1 cellular context compared by ENCODE assay signal in the genomic region with DNA sequence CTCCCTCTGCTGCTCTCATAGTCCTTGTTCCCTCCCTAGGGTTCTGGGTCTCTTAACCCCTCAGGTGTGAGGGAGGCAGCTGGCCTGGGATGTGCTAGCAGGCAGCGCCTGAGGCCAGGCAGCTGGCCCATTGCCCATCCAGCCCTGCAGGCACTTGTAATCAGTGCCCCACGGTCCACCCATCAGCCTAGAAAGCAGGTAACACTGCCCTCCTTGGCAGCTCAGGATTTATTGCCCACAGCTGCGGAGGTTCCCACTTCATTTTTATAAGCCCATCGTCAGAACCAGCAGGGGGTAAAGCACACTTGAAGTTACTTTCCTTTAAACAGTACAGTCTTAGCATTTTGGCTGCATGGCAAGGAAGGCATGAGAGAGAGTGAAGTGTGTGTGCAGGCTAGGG.
TF ChIP-seq lines count a peak whose summit lies in the region.

No MANE protein-coding gene starts in this region.

TF ChIP-seq in HEK293, 187 proteins besides CTCF, POLR2A, EP300 and RAD21 (continued from another document and continues in another):
- TF ChIP-seq TSHZ1 (tag by site-specific recombination; IDR thresholded peaks at IDR 0.05; ENCODE audit: borderline replicate concordance) (peak; percentile 51; the same call in 1 of the 2 replicates), ZNF24 (tag by site-specific recombination; IDR thresholded peaks at IDR 0.05) (0 out of 2 replicates have a peak, but pooled peaks have one; percentile 64), PRDM1 (tag by site-specific recombination; IDR thresholded peaks at IDR 0.05) (0 out of 2 replicates have a peak, but pooled peaks have one; percentile 15), KLF16 (tag by site-specific recombination; IDR thresholded peaks at IDR 0.05) (peak; percentile 49; the same call in 1 of the 2 replicates), BCL6B (tag by site-specific recombination; IDR thresholded peaks at IDR 0.05) (peak; percentile 93), ZIC2 (tag by site-specific recombination; IDR thresholded peaks at IDR 0.05) (peak; percentile 91), ZNF335 (tag by site-specific recombination; conservative IDR thresholded peaks at IDR 0.05) (peak; percentile 63), ZXDB (tag by site-specific recombination; IDR thresholded peaks at IDR 0.05) (peak; percentile 84), ZNF175 (tag by site-specific recombination; IDR thresholded peaks at IDR 0.05) (no peak), ZEB2 (tag by site-specific recombination; IDR thresholded peaks at IDR 0.05) (peak; percentile 56; the same call in 1 of the 2 replicates), ZNF843 (tag by site-specific recombination; IDR thresholded peaks at IDR 0.05) (peak; percentile 82), ZNF423 (tag by site-specific recombination; IDR thresholded peaks at IDR 0.05) (0 out of 2 replicates have a peak, but pooled peaks have one; percentile 48), ZBTB8A (tag by site-specific recombination; IDR thresholded peaks at IDR 0.05) (peak; percentile 98), GLIS1 (tag by site-specific recombination; IDR thresholded peaks at IDR 0.05) (peak; percentile 98), ZBTB48 (tag by site-specific recombination; IDR thresholded peaks at IDR 0.05) (peak; percentile 60; the same call in 1 of the 2 replicates), ZNF558 (tag by site-specific recombination; IDR thresholded peaks at IDR 0.05) (peak; percentile 11; the same call in 1 of the 2 replicates), ZNF366 (tag by site-specific recombination; conservative IDR thresholded peaks at IDR 0.05) (peak; percentile 72; the same call in 1 of the 2 replicates), PRDM4 (tag by site-specific recombination; IDR thresholded peaks at IDR 0.05) (peak; percentile 74), ZFP69B (tag by site-specific recombination; IDR thresholded peaks at IDR 0.05) (no peak), ZNF548 (tag by site-specific recombination; IDR thresholded peaks at IDR 0.05) (no peak), ZNF341 (tag by site-specific recombination; IDR thresholded peaks at IDR 0.05; ENCODE audit: low read depth) (peak; percentile 83), ZFP41 (tag by site-specific recombination; IDR thresholded peaks at IDR 0.05; ENCODE audit: borderline replicate concordance) (no peak), ZNF561 (tag by site-specific recombination; IDR thresholded peaks at IDR 0.05; ENCODE audit: borderline replicate concordance) (peak; percentile 46; the same call in 1 of the 2 replicates), IKZF3 (tag by site-specific recombination; IDR thresholded peaks at IDR 0.05) (no peak; the same call in none of the 2 replicates), ZNF433 (tag by site-specific recombination; IDR thresholded peaks at IDR 0.05; ENCODE audit: low read depth) (no peak), ZSCAN5A (tag by site-specific recombination; IDR thresholded peaks at IDR 0.05) (no peak), ZNF830 (tag by site-specific recombination; IDR thresholded peaks at IDR 0.05; ENCODE audit: low read depth) (no peak), ZBTB26 (tag by site-specific recombination; optimal IDR thresholded peaks at IDR 0.05) (no peak), KLF10 (tag by site-specific recombination; IDR thresholded peaks at IDR 0.05) (no peak; the same call in 1 of the 2 replicates), ZBTB20 (tag by site-specific recombination; IDR thresholded peaks at IDR 0.05) (0 out of 2 replicates have a peak, but pooled peaks have one; percentile 28), SP7 (tag by site-specific recombination; IDR thresholded peaks at IDR 0.05) (peak; percentile 97), ZBTB17 (tag by site-specific recombination; IDR thresholded peaks at IDR 0.05) (peak; percentile 81), ZNF600 (tag by site-specific recombination; IDR thresholded peaks at IDR 0.05) (peak; percentile 24; the same call in 1 of the 2 replicates), RBAK (tag by site-specific recombination; IDR thresholded peaks at IDR 0.05) (no peak), BCL11B (tag by site-specific recombination; IDR thresholded peaks at IDR 0.05; ENCODE audit: low read depth) (peak; percentile 76; the same call in 1 of the 2 replicates), TRIM28 (IDR thresholded peaks at IDR 0.05; ENCODE audit: borderline replicate concordance, low read length) (0 out of 2 replicates have a peak, but pooled peaks have one; percentile 73), GLIS2 (tag by site-specific recombination; IDR thresholded peaks at IDR 0.05) (0 out of 2 replicates have a peak, but pooled peaks have one; percentile 17), ZFP3 (tag by site-specific recombination; IDR thresholded peaks at IDR 0.05; ENCODE audit: low read depth) (peak; percentile 31; the same call in 1 of the 2 replicates), SETDB1 (IDR thresholded peaks at IDR 0.05; ENCODE audit: insufficient read length, low read length) (no peak), ZNF302 (tag by site-specific recombination; IDR thresholded peaks at IDR 0.05; ENCODE audit: low read depth) (no peak)
- TF ChIP-seq, protein P1, sequence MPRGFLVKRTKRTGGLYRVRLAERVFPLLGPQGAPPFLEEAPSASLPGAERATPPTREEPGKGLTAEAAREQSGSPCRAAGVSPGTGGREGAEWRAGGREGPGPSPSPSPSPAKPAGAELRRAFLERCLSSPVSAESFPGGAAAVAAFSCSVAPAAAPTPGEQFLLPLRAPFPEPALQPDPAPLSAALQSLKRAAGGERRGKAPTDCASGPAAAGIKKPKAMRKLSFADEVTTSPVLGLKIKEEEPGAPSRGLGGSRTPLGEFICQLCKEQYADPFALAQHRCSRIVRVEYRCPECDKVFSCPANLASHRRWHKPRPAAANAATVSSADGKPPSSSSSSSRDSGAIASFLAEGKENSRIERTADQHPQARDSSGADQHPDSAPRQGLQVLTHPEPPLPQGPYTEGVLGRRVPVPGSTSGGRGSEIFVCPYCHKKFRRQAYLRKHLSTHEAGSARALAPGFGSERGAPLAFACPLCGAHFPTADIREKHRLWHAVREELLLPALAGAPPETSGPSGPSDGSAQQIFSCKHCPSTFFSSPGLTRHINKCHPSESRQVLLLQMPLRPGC (tag by site-specific recombination; IDR thresholded peaks at IDR 0.05): 0 out of 2 replicates have a peak, but pooled peaks have one; percentile 15
- TF ChIP-seq, protein P2, sequence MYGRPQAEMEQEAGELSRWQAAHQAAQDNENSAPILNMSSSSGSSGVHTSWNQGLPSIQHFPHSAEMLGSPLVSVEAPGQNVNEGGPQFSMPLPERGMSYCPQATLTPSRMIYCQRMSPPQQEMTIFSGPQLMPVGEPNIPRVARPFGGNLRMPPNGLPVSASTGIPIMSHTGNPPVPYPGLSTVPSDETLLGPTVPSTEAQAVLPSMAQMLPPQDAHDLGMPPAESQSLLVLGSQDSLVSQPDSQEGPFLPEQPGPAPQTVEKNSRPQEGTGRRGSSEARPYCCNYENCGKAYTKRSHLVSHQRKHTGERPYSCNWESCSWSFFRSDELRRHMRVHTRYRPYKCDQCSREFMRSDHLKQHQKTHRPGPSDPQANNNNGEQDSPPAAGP (tag by site-specific recombination; IDR thresholded peaks at IDR 0.05): peak; percentile 90
- TF ChIP-seq, protein P3, sequence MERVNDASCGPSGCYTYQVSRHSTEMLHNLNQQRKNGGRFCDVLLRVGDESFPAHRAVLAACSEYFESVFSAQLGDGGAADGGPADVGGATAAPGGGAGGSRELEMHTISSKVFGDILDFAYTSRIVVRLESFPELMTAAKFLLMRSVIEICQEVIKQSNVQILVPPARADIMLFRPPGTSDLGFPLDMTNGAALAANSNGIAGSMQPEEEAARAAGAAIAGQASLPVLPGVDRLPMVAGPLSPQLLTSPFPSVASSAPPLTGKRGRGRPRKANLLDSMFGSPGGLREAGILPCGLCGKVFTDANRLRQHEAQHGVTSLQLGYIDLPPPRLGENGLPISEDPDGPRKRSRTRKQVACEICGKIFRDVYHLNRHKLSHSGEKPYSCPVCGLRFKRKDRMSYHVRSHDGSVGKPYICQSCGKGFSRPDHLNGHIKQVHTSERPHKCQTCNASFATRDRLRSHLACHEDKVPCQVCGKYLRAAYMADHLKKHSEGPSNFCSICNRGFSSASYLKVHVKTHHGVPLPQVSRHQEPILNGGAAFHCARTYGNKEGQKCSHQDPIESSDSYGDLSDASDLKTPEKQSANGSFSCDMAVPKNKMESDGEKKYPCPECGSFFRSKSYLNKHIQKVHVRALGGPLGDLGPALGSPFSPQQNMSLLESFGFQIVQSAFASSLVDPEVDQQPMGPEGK (tag by site-specific recombination; IDR thresholded peaks at IDR 0.05): peak; percentile 54; the same call in 1 of the 2 replicates
